1 cellular context compared by ENCODE assay signal in genomic region chr11:2327032-2327431, GRCh38.
TF ChIP-seq lines count a peak whose summit lies in the region.

No MANE protein-coding gene starts in this region.

TF ChIP-seq in WTC11, 78 proteins besides CTCF, POLR2A, EP300 and RAD21 (continued from another document):
- TF ChIP-seq CBFB (CRISPR knock-in tag; IDR thresholded peaks at IDR 0.05; ENCODE audit: low read depth) (no peak), ZNF425 (CRISPR knock-in tag; conservative IDR thresholded peaks at IDR 0.05) (no peak), NFATC4 (CRISPR knock-in tag; IDR thresholded peaks at IDR 0.05) (no peak), HMGA2 (CRISPR knock-in tag; IDR thresholded peaks at IDR 0.05) (no peak), RELA (CRISPR knock-in tag; IDR thresholded peaks at IDR 0.05; ENCODE audit: borderline replicate concordance) (no peak), ZBTB43 (CRISPR knock-in tag; IDR thresholded peaks at IDR 0.05) (no peak), NR1H2 (CRISPR knock-in tag; IDR thresholded peaks at IDR 0.05) (no peak), PREB (CRISPR knock-in tag; IDR thresholded peaks at IDR 0.05; ENCODE audit: borderline replicate concordance) (no peak), PRRX2 (CRISPR knock-in tag; IDR thresholded peaks at IDR 0.05) (no peak), ZSCAN18 (CRISPR knock-in tag; IDR thresholded peaks at IDR 0.05) (no peak), STAT6 (CRISPR knock-in tag; conservative IDR thresholded peaks at IDR 0.05; ENCODE audit: low read depth) (no peak), AR (CRISPR knock-in tag; IDR thresholded peaks at IDR 0.05) (no peak), ATF3 (CRISPR knock-in tag; conservative IDR thresholded peaks at IDR 0.05) (no peak)
TF ChIP-seq in WTC11: peak in this region for 0.
